In genomic region chr9:15306068-15306756, GRCh38 we compare ENCODE assay signal across 1 cellular context.
A peak's percentile ranks its signal among the peaks of the same experiment; 100 is the strongest.
TF ChIP-seq lines count a peak whose summit lies in the region.

No MANE protein-coding gene starts in this region.

TF ChIP-seq in HepG2, 621 proteins besides CTCF, POLR2A, EP300 and RAD21 (continued from another document and continues in another):
- TF ChIP-seq REST (IDR thresholded peaks at IDR 0.05; ENCODE audit: borderline replicate concordance in 1 of 2, low read depth in 1 of 2, low read length in 2 of 2) (peak in 1 of 2 experiments; percentile 59; a peak in 1 of 4 replicates), ZNF569 (CRISPR knock-in tag; IDR thresholded peaks at IDR 0.05; ENCODE audit: borderline replicate concordance) (no peak), YY1 (IDR thresholded peaks at IDR 0.05; ENCODE audit: insufficient read depth, insufficient replicate concordance, low read depth, low read length) (peak; percentile 44), SAP130 (CRISPR knock-in tag; IDR thresholded peaks at IDR 0.05; ENCODE audit: low read depth) (peak; percentile 37), ZNF225 (CRISPR knock-in tag; IDR thresholded peaks at IDR 0.05) (peak; percentile 48; the same call in 1 of the 2 replicates), ZNF644 (CRISPR knock-in tag; IDR thresholded peaks at IDR 0.05; ENCODE audit: low read depth) (no peak), HNRNPL (IDR thresholded peaks at IDR 0.05; ENCODE audit: low read depth, low read length) (0 out of 2 replicates have a peak, but pooled peaks have one; percentile 49), ZFY (CRISPR knock-in tag; IDR thresholded peaks at IDR 0.05) (peak; percentile 18; the same call in 1 of the 2 replicates), MYC (CRISPR knock-in tag; IDR thresholded peaks at IDR 0.05; ENCODE audit: borderline replicate concordance) (peak; percentile 40; the same call in 1 of the 2 replicates), ZBTB10 (CRISPR knock-in tag; IDR thresholded peaks at IDR 0.05; ENCODE audit: borderline replicate concordance) (no peak), NR2F6 (IDR thresholded peaks at IDR 0.05) (no peak), NR2F6 (CRISPR knock-in tag; IDR thresholded peaks at IDR 0.05) (peak; percentile 10; the same call in 1 of the 2 replicates), HDAC1 (CRISPR knock-in tag; IDR thresholded peaks at IDR 0.05) (no peak), ARNT2 (CRISPR knock-in tag; IDR thresholded peaks at IDR 0.05; ENCODE audit: low read depth) (peak; percentile 32; the same call in 1 of the 2 replicates), TFDP1 (CRISPR knock-in tag; IDR thresholded peaks at IDR 0.05; ENCODE audit: borderline replicate concordance) (peak; percentile 17; the same call in 1 of the 2 replicates), GATAD1 (CRISPR knock-in tag; IDR thresholded peaks at IDR 0.05) (no peak), ASH2L (IDR thresholded peaks at IDR 0.05; ENCODE audit: insufficient read length, low read depth, low read length) (peak; percentile 31), PRMT3 (CRISPR knock-in tag; IDR thresholded peaks at IDR 0.05; ENCODE audit: borderline replicate concordance, low read depth) (0 out of 2 replicates have a peak, but pooled peaks have one; percentile 42), SETDB1 (CRISPR knock-in tag; IDR thresholded peaks at IDR 0.05; ENCODE audit: borderline replicate concordance) (no peak), FOXA1 (IDR thresholded peaks at IDR 0.05) (no peak), FOXA1 (CRISPR knock-in tag; IDR thresholded peaks at IDR 0.05) (peak; percentile 38; the same call in 1 of the 2 replicates), DMAP1 (CRISPR knock-in tag; IDR thresholded peaks at IDR 0.05) (0 out of 2 replicates have a peak, but pooled peaks have one; percentile 46), ZNF691 (CRISPR knock-in tag; IDR thresholded peaks at IDR 0.05; ENCODE audit: borderline replicate concordance, low read depth) (0 out of 2 replicates have a peak, but pooled peaks have one; percentile 0), ZNF367 (CRISPR knock-in tag; IDR thresholded peaks at IDR 0.05; ENCODE audit: borderline replicate concordance) (0 out of 2 replicates have a peak, but pooled peaks have one; percentile 33), NR3C1 (CRISPR knock-in tag; IDR thresholded peaks at IDR 0.05) (no peak), ZNF768 (CRISPR knock-in tag; IDR thresholded peaks at IDR 0.05) (peak; percentile 25; the same call in 1 of the 2 replicates), ZNF383 (CRISPR knock-in tag; IDR thresholded peaks at IDR 0.05; ENCODE audit: borderline replicate concordance) (no peak), GATA4 (IDR thresholded peaks at IDR 0.05; ENCODE audit: borderline replicate concordance, low read depth) (no peak), THAP11 (CRISPR knock-in tag; IDR thresholded peaks at IDR 0.05) (0 out of 2 replicates have a peak, but pooled peaks have one; percentile 6), ZBTB39 (CRISPR knock-in tag; IDR thresholded peaks at IDR 0.05) (no peak), NCOA1 (CRISPR knock-in tag; IDR thresholded peaks at IDR 0.05) (no peak), MYPOP (CRISPR knock-in tag; IDR thresholded peaks at IDR 0.05) (peak; percentile 45; the same call in 1 of the 2 replicates), HNF1B (CRISPR knock-in tag; IDR thresholded peaks at IDR 0.05) (no peak), ZBTB20 (CRISPR knock-in tag; IDR thresholded peaks at IDR 0.05; ENCODE audit: borderline replicate concordance, low read depth) (no peak; the same call in 1 of the 2 replicates), GZF1 (CRISPR knock-in tag; IDR thresholded peaks at IDR 0.05) (no peak), CBX2 (IDR thresholded peaks at IDR 0.05; ENCODE audit: low read depth, low read length) (no peak), CBX2 (CRISPR knock-in tag; IDR thresholded peaks at IDR 0.05; ENCODE audit: low read depth) (no peak), NFIC (IDR thresholded peaks at IDR 0.05; ENCODE audit: low read length) (no peak), HDAC2 (CRISPR knock-in tag; IDR thresholded peaks at IDR 0.05) (peak; percentile 26; the same call in 1 of the 2 replicates)
- TF ChIP-seq, protein P1, sequence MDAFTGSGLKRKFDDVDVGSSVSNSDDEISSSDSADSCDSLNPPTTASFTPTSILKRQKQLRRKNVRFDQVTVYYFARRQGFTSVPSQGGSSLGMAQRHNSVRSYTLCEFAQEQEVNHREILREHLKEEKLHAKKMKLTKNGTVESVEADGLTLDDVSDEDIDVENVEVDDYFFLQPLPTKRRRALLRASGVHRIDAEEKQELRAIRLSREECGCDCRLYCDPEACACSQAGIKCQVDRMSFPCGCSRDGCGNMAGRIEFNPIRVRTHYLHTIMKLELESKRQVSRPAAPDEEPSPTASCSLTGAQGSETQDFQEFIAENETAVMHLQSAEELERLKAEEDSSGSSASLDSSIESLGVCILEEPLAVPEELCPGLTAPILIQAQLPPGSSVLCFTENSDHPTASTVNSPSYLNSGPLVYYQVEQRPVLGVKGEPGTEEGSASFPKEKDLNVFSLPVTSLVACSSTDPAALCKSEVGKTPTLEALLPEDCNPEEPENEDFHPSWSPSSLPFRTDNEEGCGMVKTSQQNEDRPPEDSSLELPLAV (CRISPR knock-in tag; conservative IDR thresholded peaks at IDR 0.05; ENCODE audit: low read depth), result no peak
- TF ChIP-seq, protein P2, sequence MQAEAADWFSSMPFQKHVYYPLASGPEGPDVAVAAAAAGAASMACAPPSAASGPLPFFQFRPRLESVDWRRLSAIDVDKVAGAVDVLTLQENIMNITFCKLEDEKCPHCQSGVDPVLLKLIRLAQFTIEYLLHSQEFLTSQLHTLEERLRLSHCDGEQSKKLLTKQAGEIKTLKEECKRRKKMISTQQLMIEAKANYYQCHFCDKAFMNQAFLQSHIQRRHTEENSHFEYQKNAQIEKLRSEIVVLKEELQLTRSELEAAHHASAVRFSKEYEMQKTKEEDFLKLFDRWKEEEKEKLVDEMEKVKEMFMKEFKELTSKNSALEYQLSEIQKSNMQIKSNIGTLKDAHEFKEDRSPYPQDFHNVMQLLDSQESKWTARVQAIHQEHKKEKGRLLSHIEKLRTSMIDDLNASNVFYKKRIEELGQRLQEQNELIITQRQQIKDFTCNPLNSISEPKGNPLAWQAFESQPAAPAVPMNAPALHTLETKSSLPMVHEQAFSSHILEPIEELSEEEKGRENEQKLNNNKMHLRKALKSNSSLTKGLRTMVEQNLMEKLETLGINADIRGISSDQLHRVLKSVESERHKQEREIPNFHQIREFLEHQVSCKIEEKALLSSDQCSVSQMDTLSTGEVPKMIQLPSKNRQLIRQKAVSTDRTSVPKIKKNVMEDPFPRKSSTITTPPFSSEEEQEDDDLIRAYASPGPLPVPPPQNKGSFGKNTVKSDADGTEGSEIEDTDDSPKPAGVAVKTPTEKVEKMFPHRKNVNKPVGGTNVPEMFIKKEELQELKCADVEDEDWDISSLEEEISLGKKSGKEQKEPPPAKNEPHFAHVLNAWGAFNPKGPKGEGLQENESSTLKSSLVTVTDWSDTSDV (CRISPR knock-in tag; IDR thresholded peaks at IDR 0.05), result no peak
- TF ChIP-seq, protein P3, sequence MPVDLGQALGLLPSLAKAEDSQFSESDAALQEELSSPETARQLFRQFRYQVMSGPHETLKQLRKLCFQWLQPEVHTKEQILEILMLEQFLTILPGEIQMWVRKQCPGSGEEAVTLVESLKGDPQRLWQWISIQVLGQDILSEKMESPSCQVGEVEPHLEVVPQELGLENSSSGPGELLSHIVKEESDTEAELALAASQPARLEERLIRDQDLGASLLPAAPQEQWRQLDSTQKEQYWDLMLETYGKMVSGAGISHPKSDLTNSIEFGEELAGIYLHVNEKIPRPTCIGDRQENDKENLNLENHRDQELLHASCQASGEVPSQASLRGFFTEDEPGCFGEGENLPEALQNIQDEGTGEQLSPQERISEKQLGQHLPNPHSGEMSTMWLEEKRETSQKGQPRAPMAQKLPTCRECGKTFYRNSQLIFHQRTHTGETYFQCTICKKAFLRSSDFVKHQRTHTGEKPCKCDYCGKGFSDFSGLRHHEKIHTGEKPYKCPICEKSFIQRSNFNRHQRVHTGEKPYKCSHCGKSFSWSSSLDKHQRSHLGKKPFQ (CRISPR knock-in tag; IDR thresholded peaks at IDR 0.05; ENCODE audit: insufficient replicate concordance), result no peak
